Comparison of ENCODE assay signal across 12 cellular contexts in the genomic region with DNA sequence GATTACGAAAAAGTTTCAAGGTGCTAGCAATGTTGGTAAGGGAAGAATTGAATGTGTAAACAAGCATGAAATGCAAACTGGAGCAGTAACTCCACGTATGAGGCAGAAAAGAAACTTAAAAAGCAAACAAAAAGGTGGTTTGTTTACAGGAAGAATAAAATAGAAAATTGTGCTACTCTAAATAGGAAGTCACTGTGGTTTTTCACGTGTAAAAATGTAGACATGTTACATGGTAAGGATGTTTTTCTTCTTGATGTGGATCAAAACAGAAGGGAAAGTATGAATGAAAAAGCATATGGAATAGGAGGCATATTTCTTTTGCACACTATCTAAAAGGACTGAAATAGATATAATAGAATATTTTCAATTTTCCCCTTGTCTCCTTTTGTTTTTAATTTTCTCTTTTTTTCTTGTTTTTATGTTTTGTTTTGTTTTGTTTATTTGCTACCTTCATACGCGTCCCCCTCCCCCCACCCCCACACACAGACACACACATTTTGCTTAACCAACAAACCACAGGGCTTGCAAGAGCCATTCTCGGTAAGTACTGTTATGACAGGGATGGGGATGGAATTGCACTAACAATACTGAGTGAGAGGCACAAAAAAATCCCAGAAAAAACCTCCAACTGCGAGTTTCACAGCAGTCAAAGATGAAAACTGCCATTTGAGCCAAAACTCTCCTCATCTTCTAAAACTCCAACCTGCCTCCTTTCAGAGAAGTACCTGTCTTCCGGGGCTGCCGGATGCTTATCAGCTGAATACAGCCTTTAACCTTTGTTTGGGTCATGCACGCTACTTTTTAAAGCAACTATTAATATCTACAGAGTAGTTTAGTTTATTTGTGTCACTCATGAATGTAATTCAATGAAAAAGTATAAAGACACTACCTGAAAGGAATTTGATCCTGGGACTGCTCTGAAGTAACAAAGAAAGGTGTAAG.
DNase-seq lines count a peak whose midpoint lies in the region; ATAC-seq lines count a peak whose summit lies in the region.
"Had no signal": no experiment of that assay in that cellular context is flagged by ENCODE, and none has a peak within 500 bp of the region (broad histone marks: within the 10 kb centered on the region; RNA-seq: fewer than 3 reads in every experiment).

No MANE protein-coding gene starts in this region.

- intact Hi-C loops in activated naive CD4-positive, alpha-beta T cell treated with anti-CD3 and anti-CD28 coated beads for 36 hours (cut with micrococcal nuclease) = no loop called here

- peak overlapping the region; percentile 54 for H3K4me3 Mint-ChIP-seq in central memory CD8-positive, alpha-beta T cell
- H3K4me3 Mint-ChIP-seq in activated naive CD4-positive, alpha-beta T cell treated with anti-CD3 and anti-CD28 coated beads for 36 hours = no peak overlapping the region
- H3K4me3 Mint-ChIP-seq: mesothelial cell of epicardium had no signal

- H3K36me3 Mint-ChIP-seq in central memory CD8-positive, alpha-beta T cell (ENCODE audit: insufficient read depth) = no peaks in the 10 kb centered on the region
- H3K36me3 Mint-ChIP-seq in activated naive CD4-positive, alpha-beta T cell treated with anti-CD3 and anti-CD28 coated beads for 36 hours (ENCODE audit: low read depth) = no peaks in the 10 kb centered on the region
- H3K36me3 Mint-ChIP-seq: mesothelial cell of epicardium had no signal

- peaks cover 14% of the 10 kb centered on the region for H3K27me3 Mint-ChIP-seq in central memory CD8-positive, alpha-beta T cell
- H3K27me3 Mint-ChIP-seq in activated naive CD4-positive, alpha-beta T cell treated with anti-CD3 and anti-CD28 coated beads for 36 hours (ENCODE audit: low read depth) = peaks cover 5% of the 10 kb centered on the region

- CTCF ChIA-PET in activated naive CD4-positive, alpha-beta T cell treated with anti-CD3 and anti-CD28 coated beads for 36 hours (lab: Charles Lee) = no interaction called here

- peak overlapping the region; percentile 36 for H3K27ac Mint-ChIP-seq in central memory CD8-positive, alpha-beta T cell (ENCODE audit: low read depth)
- H3K27ac Mint-ChIP-seq in activated naive CD4-positive, alpha-beta T cell treated with anti-CD3 and anti-CD28 coated beads for 36 hours = no peak overlapping the region
- H3K27ac Mint-ChIP-seq: mesothelial cell of epicardium had no signal

- H3K4me1 Mint-ChIP-seq in central memory CD8-positive, alpha-beta T cell = peaks cover 14% of the 10 kb centered on the region
- H3K4me1 Mint-ChIP-seq in activated naive CD4-positive, alpha-beta T cell treated with anti-CD3 and anti-CD28 coated beads for 36 hours (ENCODE audit: low read depth) = peaks cover 5% of the 10 kb centered on the region

- H3K9me3 Mint-ChIP-seq in central memory CD8-positive, alpha-beta T cell = no peaks in the 10 kb centered on the region
- no peaks in the 10 kb centered on the region for H3K9me3 Mint-ChIP-seq in activated naive CD4-positive, alpha-beta T cell treated with anti-CD3 and anti-CD28 coated beads for 36 hours

- no peak for DNase-seq in central memory CD8-positive, alpha-beta T cell (ENCODE audit: low spot score in 2 of 2)
- DNase-seq in DMS79 treated with DMSO at 0.1 percent for 48 hours (lab: John Stamatoyannopoulos, UW) (no peak), HK-2 (ENCODE audit: unreplicated experiment) (no peak)
- DNase-seq in stimulated activated naive CD4-positive, alpha-beta T cell (lab: John Stamatoyannopoulos, UW) = no peak
- no peak for DNase-seq in activated naive CD4-positive, alpha-beta T cell treated with anti-CD3 and anti-CD28 coated beads for 36 hours
- DNase-seq: foreskin fibroblast, NCI-H146, SHP77 treated with DMSO at 0.1 percent for 48 hours had no signal

- ATAC-seq in GM18517 (IDR thresholded peaks at IDR 0.05; ENCODE audit: unreplicated experiment) = peak; percentile 61
- ATAC-seq in GM21390 (IDR thresholded peaks at IDR 0.05; ENCODE audit: unreplicated experiment) = peak; percentile 80
- peak; percentile 50 for ATAC-seq in HG03139 (IDR thresholded peaks at IDR 0.05; ENCODE audit: unreplicated experiment)
- ATAC-seq in central memory CD8-positive, alpha-beta T cell (replicated peaks; ENCODE audit: extremely low read depth, poor library complexity, severe bottlenecking) = peak; percentile 40
